Comparison of ENCODE assay signal across 14 cellular contexts in the genomic region with DNA sequence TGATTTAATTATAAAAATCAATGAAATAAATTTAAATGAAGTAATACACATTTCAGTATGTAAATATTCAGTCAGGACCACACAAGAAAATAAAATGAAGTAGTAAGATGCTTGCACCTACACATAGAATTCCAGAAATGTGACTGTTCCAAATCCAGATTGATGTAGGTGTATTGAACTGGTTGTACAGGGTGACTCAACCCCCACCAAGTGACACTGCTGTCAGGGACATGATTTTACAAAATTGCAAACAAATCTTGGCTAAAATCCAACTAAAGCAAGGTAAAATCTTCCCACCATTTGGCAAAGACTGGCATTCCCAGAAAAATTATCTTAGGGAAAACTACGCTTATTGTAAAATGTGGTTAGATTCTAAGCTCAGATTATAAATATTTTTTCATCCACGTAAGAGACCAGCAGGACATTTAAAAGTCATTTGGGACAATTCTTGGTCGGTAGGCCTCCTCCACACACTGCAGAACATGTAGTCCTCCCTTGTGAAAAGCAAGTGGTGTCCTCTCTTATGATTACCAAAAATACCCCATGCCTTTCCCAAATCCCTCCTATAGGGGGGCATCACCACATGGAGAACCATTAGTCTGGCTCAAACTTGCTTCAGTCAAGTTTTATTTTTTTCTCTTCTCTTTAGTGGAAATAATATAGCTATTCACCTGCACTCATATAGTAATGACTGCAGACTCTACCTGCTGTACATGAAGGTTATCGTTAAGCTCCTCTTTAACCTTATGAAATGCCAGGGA.
A peak's percentile ranks its signal among the peaks of the same experiment; 100 is the strongest.
DNase-seq lines count a peak whose midpoint lies in the region; TF ChIP-seq lines count a peak whose summit lies in the region.
"Had no signal": no experiment of that assay in that cellular context is flagged by ENCODE, and none has a peak within 500 bp of the region (broad histone marks: within the 10 kb centered on the region; RNA-seq: fewer than 3 reads in every experiment).

No MANE protein-coding gene starts in this region.

- no peaks in the 10 kb centered on the region for H3K9me3 Mint-ChIP-seq in HFFc6
- H3K9me3 Mint-ChIP-seq in endodermal cell = no peaks in the 10 kb centered on the region
- H3K9me3 Mint-ChIP-seq: CD4-positive, alpha-beta T cell had no signal

- TF ChIP-seq CTCF in HFFc6 (IDR thresholded peaks at IDR 0.05) (0 out of 2 replicates have a peak, but pooled peaks have one; percentile 15), endodermal cell (conservative IDR thresholded peaks at IDR 0.05) (peak; percentile 60)

- H3K27ac ChIP-seq in endodermal cell (ENCODE audit: low read depth, low read length) = no peak overlapping the region
- H3K27ac ChIP-seq: HL-60 had no signal

- no peak overlapping the region for H3K9ac ChIP-seq in endodermal cell (ENCODE audit: extremely low read depth, low read length, poor library complexity, severe bottlenecking)

- H3K9me3 ChIP-seq in endodermal cell (ENCODE audit: control insufficient read depth, low read length) = no peaks in the 10 kb centered on the region
- H3K9me3 ChIP-seq: HAP-1 had no signal

- H3K4me3 Mint-ChIP-seq in HFFc6 = no peak overlapping the region
- H3K4me3 Mint-ChIP-seq in endodermal cell = no peak overlapping the region
- H3K4me3 Mint-ChIP-seq: B cell; CD4-positive, alpha-beta T cell had no signal

- H3K36me3 ChIP-seq in endodermal cell (ENCODE audit: control insufficient read depth, insufficient read depth, low read length) = no peaks in the 10 kb centered on the region
- H3K36me3 ChIP-seq: HAP-1 had no signal

- H3K4me1 ChIP-seq in endodermal cell (ENCODE audit: control insufficient read depth, insufficient read depth, low read length) = no peaks in the 10 kb centered on the region
- H3K4me1 ChIP-seq: HAP-1 had no signal

- H3K27ac Mint-ChIP-seq in HFFc6 (no peak overlapping the region), endodermal cell (no peak overlapping the region)
- H3K27ac Mint-ChIP-seq: B cell; CD4-positive, alpha-beta T cell had no signal

- H3K36me3 Mint-ChIP-seq in HFFc6 (ENCODE audit: low read depth) (no peaks in the 10 kb centered on the region), endodermal cell (ENCODE audit: low read depth) (no peaks in the 10 kb centered on the region)

- H3K4me3 ChIP-seq in endodermal cell (ENCODE audit: low read length) = no peak overlapping the region
- H3K4me3 ChIP-seq: HAP-1 had no signal

- no peak for DNase-seq in HFFc6
- DNase-seq in endodermal cell = no peak
- DNase-seq in kidney tubule cell (ENCODE audit: low spot score) = peak; percentile 6
- DNase-seq in putamen (ENCODE audit: low spot score) = peak; percentile 68
- DNase-seq in epidermal melanocyte (ENCODE audit: insufficient read length, low spot score) = no peak
- DNase-seq in NK-92 treated with Interleukin-12 subunit alpha and Interleukin-12 subunit beta, amount 100 ng/mL, for 24 hours (lab: John Stamatoyannopoulos, UW) = no peak
- DNase-seq in NOMO-1 treated with dmso at 0.1 percent for 144 hours (lab: John Stamatoyannopoulos, UW; ENCODE audit: unreplicated experiment) = no peak
- DNase-seq: C1 segment of cervical spinal cord; Calu3; CD4-positive, alpha-beta T cell; DMS 273 treated with DMSO at 0.1 percent for 48 hours had no signal

- no peaks in the 10 kb centered on the region; the same call in none of the 2 replicates for H3K27me3 Mint-ChIP-seq in HFFc6 (ENCODE audit: insufficient read depth)
- no peaks in the 10 kb centered on the region for H3K27me3 Mint-ChIP-seq in endodermal cell (ENCODE audit: insufficient read depth)

- WGBS in endodermal cell (ENCODE audit: insufficient coverage in 1 of 2, insufficient read length in 1 of 2), 2 experiments = 90 to 95% methylated on average over 2 to 4 of the region's 4 CpGs

- no peaks in the 10 kb centered on the region for H3K27me3 ChIP-seq in endodermal cell (ENCODE audit: control insufficient read depth, insufficient read depth, low read length, poor library complexity, severe bottlenecking)

- H3K4me1 Mint-ChIP-seq in HFFc6 (ENCODE audit: low read depth) = no peaks in the 10 kb centered on the region
- peaks cover 7% of the 10 kb centered on the region for H3K4me1 Mint-ChIP-seq in endodermal cell
- H3K4me1 Mint-ChIP-seq: B cell had no signal

Comparison
In these comparisons a context has a peak if more than half of its experiments do, and no peak if none do; other contexts are left out.
1. DNase-seq: peak in kidney tubule cell (single experiment) and putamen (single experiment); none in HFFc6 (single experiment), endodermal cell (single experiment), epidermal melanocyte (single experiment), NK-92 treated with Interleukin-12 subunit alpha and Interleukin-12 subunit beta, amount 100 ng/mL, for 24 hours (single experiment) and NOMO-1 treated with dmso at 0.1 percent for 144 hours (single experiment).